13 cellular contexts compared by ENCODE assay signal in the genomic region with DNA sequence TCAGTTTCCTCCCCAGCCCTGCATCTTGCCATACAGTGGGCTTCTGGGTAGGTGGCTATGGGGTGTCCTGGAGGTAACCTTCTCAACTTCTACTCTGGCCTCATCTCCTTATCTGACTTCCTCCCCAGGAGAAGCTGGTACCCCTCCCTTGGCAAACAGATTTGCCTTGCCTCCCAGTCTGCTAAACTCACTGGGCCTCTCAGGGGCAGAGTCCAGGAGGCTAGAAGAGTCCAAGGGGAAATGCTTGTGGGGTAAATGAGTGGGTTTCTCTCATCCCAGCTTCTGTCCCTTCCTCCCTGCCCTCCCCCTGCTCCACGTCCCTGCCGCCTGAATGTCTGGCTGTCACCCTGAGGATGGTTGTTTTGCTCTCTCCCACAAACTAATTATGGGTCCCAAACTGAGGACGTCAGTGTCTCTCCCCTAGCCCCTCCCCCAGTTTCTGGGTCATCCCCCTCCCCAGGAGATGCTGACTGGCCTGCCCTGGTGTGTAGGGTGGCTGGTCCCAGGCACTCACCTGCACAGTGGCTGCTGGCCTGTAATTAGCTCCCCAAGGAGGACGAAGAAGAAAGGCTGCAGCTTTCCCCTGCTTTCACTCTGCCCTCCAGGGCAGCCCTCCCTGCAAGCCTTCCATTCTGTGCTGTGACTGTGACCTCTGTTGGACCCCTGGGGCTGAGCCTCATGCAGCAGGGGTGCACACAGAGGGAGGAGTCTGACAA. TPM values are rescaled to one million over a fixed set of nuclear protein-coding genes. Genes with fewer than 3 reads are reported as not detected.
DNase-seq lines count a peak whose midpoint lies in the region; ATAC-seq and TF ChIP-seq lines count a peak whose summit lies in the region.
"Had no signal": no experiment of that assay in that cellular context is flagged by ENCODE, and none has a peak within 500 bp of the region (broad histone marks: within the 10 kb centered on the region; RNA-seq: fewer than 3 reads in every experiment).

A gene (minus strand): TSS at position 695 of the 716 bp plus-strand sequence.

- H3K9me3 Mint-ChIP-seq in endothelial cell (ENCODE audit: unreplicated experiment): no peaks in the 10 kb centered on the region
- H3K9me3 Mint-ChIP-seq in neural progenitor cell: no peaks in the 10 kb centered on the region
- H3K9me3 Mint-ChIP-seq: activated T-helper 2 cell treated with anti-CD3 and anti-CD28 coated beads, Interferon-gamma antibody, Interleukin-2, Interleukin-4, amounts not matched to agents 10 μg/mL and 5 μg/mL and 100 μg/mL, durations not matched to agents 14 hours and 24 hours and 36 hours; stimulated activated naive CD8-positive, alpha-beta T cell treated with anti-CD3 and anti-CD28 coated beads, Interleukin-15, Interleukin-2, amounts not matched to agents 100 ng/mL and 50 ng/mL, for 24 hours had no signal

- no peak for TF ChIP-seq POLR2A in upper lobe of left lung (IDR thresholded peaks at IDR 0.05)

- TF ChIP-seq CTCF in endothelial cell (IDR thresholded peaks at IDR 0.05; ENCODE audit: unreplicated experiment) (no peak), neural progenitor cell (IDR thresholded peaks at IDR 0.05) (no peak), upper lobe of left lung (IDR thresholded peaks at IDR 0.05) (no peak)

- no peak within 1 kb of the TSS for H3K9ac ChIP-seq in neural progenitor cell

- H3K36me3 Mint-ChIP-seq in endothelial cell (ENCODE audit: low read depth, unreplicated experiment) (peaks cover 6% of the 10 kb centered on the region), neural progenitor cell (peaks cover 26% of the 10 kb centered on the region)

- H3K27me3 ChIP-seq in neural progenitor cell: no peaks in the 10 kb centered on the region
- no peaks in the 10 kb centered on the region for H3K27me3 ChIP-seq in upper lobe of left lung

- H3K4me1 ChIP-seq in neural progenitor cell (no peaks in the 10 kb centered on the region), upper lobe of left lung (peaks cover 53 to 69% (median 64%) of the 10 kb centered on the region in 4 donors)

- H3K4me2 ChIP-seq in neural progenitor cell: no peak within 1 kb of the TSS

- DNase-seq in SKM-1 treated with dmso at 0.1 percent for 144 hours (lab: John Stamatoyannopoulos, UW; ENCODE audit: unreplicated experiment) (peak; percentile 34), endothelial cell (ENCODE audit: low spot score) (no peak), neural progenitor cell (ENCODE audit: low spot score) (no peak), upper lobe of left lung (no peak), COR-L47 (lab: John Stamatoyannopoulos, UW) (no peak)
- no peak for DNase-seq in activated CD8-positive, alpha-beta memory T cell treated with anti-CD3 and anti-CD28 coated beads, Interleukin-2, amount 50 U/mL, for 48 hours
- DNase-seq: activated CD4-positive, CD25-positive, alpha-beta regulatory T cell had no signal

- peak within 1 kb of the TSS; percentile 13 for H3K27ac ChIP-seq in neural progenitor cell
- H3K27ac ChIP-seq in upper lobe of left lung: peak within 1 kb of the TSS; percentile 40 to 83 (median 78)

- TF ChIP-seq EP300 in upper lobe of left lung (IDR thresholded peaks at IDR 0.05): no peak

- ATAC-seq in upper lobe of left lung (ENCODE audit: low FRiP score in 2 of 2): no peak
- no peak for ATAC-seq in GM18909 (IDR thresholded peaks at IDR 0.05; ENCODE audit: poor library complexity, unreplicated experiment)
- ATAC-seq: Panc1 had no signal

- H3K4me3 Mint-ChIP-seq in endothelial cell (ENCODE audit: unreplicated experiment): no peak within 1 kb of the TSS
- no peak within 1 kb of the TSS for H3K4me3 Mint-ChIP-seq in neural progenitor cell
- H3K4me3 Mint-ChIP-seq: stimulated activated naive CD8-positive, alpha-beta T cell treated with anti-CD3 and anti-CD28 coated beads, Interleukin-15, Interleukin-2, amounts not matched to agents 100 ng/mL and 50 ng/mL, for 24 hours had no signal

- no peaks in the 10 kb centered on the region for H3K79me2 ChIP-seq in neural progenitor cell (ENCODE audit: low read depth)

- no peaks in the 10 kb centered on the region for H3K9me3 ChIP-seq in neural progenitor cell (ENCODE audit: low read depth)
- no peaks in the 10 kb centered on the region for H3K9me3 ChIP-seq in upper lobe of left lung

- H3K27me3 Mint-ChIP-seq in endothelial cell (ENCODE audit: unreplicated experiment) (peaks cover 16% of the 10 kb centered on the region), neural progenitor cell (ENCODE audit: insufficient read depth, low read depth) (peaks cover 2% of the 10 kb centered on the region)
- H3K27me3 Mint-ChIP-seq: stimulated activated naive CD8-positive, alpha-beta T cell treated with anti-CD3 and anti-CD28 coated beads, Interleukin-15, Interleukin-2, amounts not matched to agents 100 ng/mL and 50 ng/mL, for 24 hours had no signal

- H2AFZ ChIP-seq in neural progenitor cell (replicated peaks): no peak within 1 kb of the TSS

- H3K4me1 Mint-ChIP-seq in endothelial cell (ENCODE audit: unreplicated experiment): peaks cover 52% of the 10 kb centered on the region
- H3K4me1 Mint-ChIP-seq in neural progenitor cell: peaks cover 45% of the 10 kb centered on the region

- 63 to 74% methylated on average over 4 of the region's 4 CpGs for WGBS in upper lobe of left lung, 2 donors

- no peak within 1 kb of the TSS for H3K4me3 ChIP-seq in neural progenitor cell
- H3K4me3 ChIP-seq in upper lobe of left lung: no peak within 1 kb of the TSS

- H4K20me1 ChIP-seq in neural progenitor cell (ENCODE audit: low read depth): peaks cover 67% of the 10 kb centered on the region

- H3K27ac Mint-ChIP-seq in endothelial cell (ENCODE audit: unreplicated experiment): peak within 1 kb of the TSS; percentile 67
- no peak within 1 kb of the TSS for H3K27ac Mint-ChIP-seq in neural progenitor cell

- H3K36me3 ChIP-seq in neural progenitor cell (no peaks in the 10 kb centered on the region), upper lobe of left lung (peaks cover 4 to 45% (median 22%) of the 10 kb centered on the region in 4 donors)

- no peaks in the 10 kb centered on the region for H3F3A ChIP-seq in neural progenitor cell (ENCODE audit: low read depth)

RNA-seq across cellular contexts. Expression of the gene that starts here (rescaled TPM):
- total RNA-seq in endothelial cell (ENCODE audit: unreplicated experiment) (0.46 TPM), neural progenitor cell (ENCODE audit: low replicate concordance) (not detected in 2 replicates), upper lobe of left lung (not detected)
- total RNA-seq: activated T-helper 2 cell treated with anti-CD3 and anti-CD28 coated beads, Interferon-gamma antibody, Interleukin-2, Interleukin-4, amounts not matched to agents 10 μg/mL and 5 μg/mL and 100 μg/mL, durations not matched to agents 14 hours and 24 hours and 36 hours; cerebellum; mucosa of gallbladder had no signal
